23 cellular contexts compared by ENCODE assay signal in genomic region chr3:102132370-102132769, GRCh38.
DNase-seq lines count a peak whose midpoint lies in the region; ATAC-seq, FAIRE-seq and TF ChIP-seq lines count a peak whose summit lies in the region.
"Had no signal": no experiment of that assay in that cellular context is flagged by ENCODE, and none has a peak within 500 bp of the region (broad histone marks: within the 10 kb centered on the region; RNA-seq: fewer than 3 reads in every experiment).

No MANE protein-coding gene starts in this region.

- peak overlapping the region in 1 of 2 donors; percentile 49 for H3K27ac ChIP-seq in lung (ENCODE audit: low read depth in 1 of 2, low read length in 1 of 2)
- H3K27ac ChIP-seq in thoracic aorta, result peak overlapping the region; percentile 42 to 58

- H3K4me1 ChIP-seq in lung (ENCODE audit: control insufficient read depth in 2 of 2, insufficient read depth in 2 of 2, low read length in 2 of 2), result no peaks in the 10 kb centered on the region
- peaks cover 19 to 33% of the 10 kb centered on the region in 2 donors for H3K4me1 ChIP-seq in thoracic aorta (ENCODE audit: control insufficient read depth in 1 of 2, low read depth in 2 of 2)

- H3K27ac Mint-ChIP-seq in mesothelial cell of epicardium, result no peak overlapping the region

- TF ChIP-seq CTCF in bronchial epithelial cell (IDR thresholded peaks at IDR 0.05; ENCODE audit: insufficient read depth, low read length, severe bottlenecking) (no peak), fibroblast of the aortic adventitia (IDR thresholded peaks at IDR 0.05; ENCODE audit: insufficient read depth, low read length) (no peak), lung (IDR thresholded peaks at IDR 0.05; ENCODE audit: control extremely low read depth, extremely low read depth) (no peak), thoracic aorta (IDR thresholded peaks at IDR 0.05) (no peak), mesothelial cell of epicardium (IDR thresholded peaks at IDR 0.05; ENCODE audit: unreplicated experiment) (no peak)

- H3K4me3 ChIP-seq in bronchial epithelial cell (ENCODE audit: low read depth, low read length) (no peak overlapping the region), fibroblast of the aortic adventitia (ENCODE audit: low read depth, low read length) (no peak overlapping the region), lung (no peak overlapping the region), thoracic aorta (no peak overlapping the region)

- H3K36me3 ChIP-seq in bronchial epithelial cell (ENCODE audit: control insufficient read depth, insufficient read depth, low read length) (no peaks in the 10 kb centered on the region), lung (ENCODE audit: control insufficient read depth in 2 of 2, insufficient read depth in 2 of 2, low read length in 2 of 2) (no peaks in the 10 kb centered on the region), thoracic aorta (no peaks in the 10 kb centered on the region)

- H3K9me3 ChIP-seq in lung (ENCODE audit: control insufficient read depth in 2 of 2, insufficient read depth in 1 of 2, low read length in 1 of 2) (no peaks in the 10 kb centered on the region), thoracic aorta (no peaks in the 10 kb centered on the region)

- FAIRE-seq in bronchial epithelial cell (lab: Jason Lieb, UNC), result peak; percentile 85
- FAIRE-seq: GM18507, islet of Langerhans had no signal

- no peaks in the 10 kb centered on the region for H3K36me3 Mint-ChIP-seq in mesothelial cell of epicardium
- H3K36me3 Mint-ChIP-seq: T-cell had no signal

- DNase-seq in bronchial epithelial cell (ENCODE audit: low read depth) (no peak), fibroblast of the aortic adventitia (ENCODE audit: low read depth) (peak; percentile 75), lung (ENCODE audit: low spot score) (no peak), thoracic aorta (ENCODE audit: low spot score) (no peak), putamen (ENCODE audit: low spot score) (no peak), mesothelial cell of epicardium (ENCODE audit: low spot score in 2 of 2, unreplicated experiment in 2 of 2) (no peak), kidney glomerular epithelial cell (lab: John Stamatoyannopoulos, UW) (no peak)
- DNase-seq: activated CD4-positive, alpha-beta T cell treated with anti-CD3 and anti-CD28 coated beads, Interleukin-2, amount 50 U/mL, for 48 hours; activated naive CD4-positive, alpha-beta T cell treated with anti-CD3 and anti-CD28 coated beads, Interleukin-2, amount 50 U/mL, for 16 hours; activated T-cell treated with anti-CD3 and anti-CD28 coated beads, Interleukin-2, amount 50 U/mL, for 48 hours; COR-L47; dermis blood vessel endothelial cell; EL; GOT3; midbrain; NCI-H2081; NCI-H526; SHP77 treated with DMSO at 0.1 percent for 48 hours; stimulated activated CD4-positive, alpha-beta T cell treated with anti-CD3 and anti-CD28 coated beads, Interleukin-2, amount 100 ng/mL, for 48 hours; T-cell had no signal

- no peaks in the 10 kb centered on the region for H3K27me3 ChIP-seq in bronchial epithelial cell (ENCODE audit: control insufficient read depth, insufficient read depth, low read length)
- no peaks in the 10 kb centered on the region for H3K27me3 ChIP-seq in lung (ENCODE audit: control insufficient read depth, insufficient read depth)
- no peaks in the 10 kb centered on the region for H3K27me3 ChIP-seq in thoracic aorta (replicated peaks; ENCODE audit: insufficient read depth)

- H3K4me1 Mint-ChIP-seq in mesothelial cell of epicardium, result peaks cover 10% of the 10 kb centered on the region

- H3K27me3 Mint-ChIP-seq in mesothelial cell of epicardium (ENCODE audit: low read depth), result no peaks in the 10 kb centered on the region
- H3K27me3 Mint-ChIP-seq: T-cell had no signal

- ATAC-seq in lung (ENCODE audit: insufficient read depth, low FRiP score) (peak; percentile 39), thoracic aorta (ENCODE audit: insufficient number of reproducible peaks, low FRiP score, low read depth) (no peak), GM21825 (IDR thresholded peaks at IDR 0.05; ENCODE audit: unreplicated experiment) (no peak)
- ATAC-seq: T-cell had no signal

- H3K9me3 Mint-ChIP-seq in mesothelial cell of epicardium, result peaks cover 7% of the 10 kb centered on the region
- H3K9me3 Mint-ChIP-seq: T-cell had no signal

- H3K4me3 Mint-ChIP-seq in mesothelial cell of epicardium, result no peak overlapping the region
- H3K4me3 Mint-ChIP-seq: T-cell had no signal
